In the genomic region with DNA sequence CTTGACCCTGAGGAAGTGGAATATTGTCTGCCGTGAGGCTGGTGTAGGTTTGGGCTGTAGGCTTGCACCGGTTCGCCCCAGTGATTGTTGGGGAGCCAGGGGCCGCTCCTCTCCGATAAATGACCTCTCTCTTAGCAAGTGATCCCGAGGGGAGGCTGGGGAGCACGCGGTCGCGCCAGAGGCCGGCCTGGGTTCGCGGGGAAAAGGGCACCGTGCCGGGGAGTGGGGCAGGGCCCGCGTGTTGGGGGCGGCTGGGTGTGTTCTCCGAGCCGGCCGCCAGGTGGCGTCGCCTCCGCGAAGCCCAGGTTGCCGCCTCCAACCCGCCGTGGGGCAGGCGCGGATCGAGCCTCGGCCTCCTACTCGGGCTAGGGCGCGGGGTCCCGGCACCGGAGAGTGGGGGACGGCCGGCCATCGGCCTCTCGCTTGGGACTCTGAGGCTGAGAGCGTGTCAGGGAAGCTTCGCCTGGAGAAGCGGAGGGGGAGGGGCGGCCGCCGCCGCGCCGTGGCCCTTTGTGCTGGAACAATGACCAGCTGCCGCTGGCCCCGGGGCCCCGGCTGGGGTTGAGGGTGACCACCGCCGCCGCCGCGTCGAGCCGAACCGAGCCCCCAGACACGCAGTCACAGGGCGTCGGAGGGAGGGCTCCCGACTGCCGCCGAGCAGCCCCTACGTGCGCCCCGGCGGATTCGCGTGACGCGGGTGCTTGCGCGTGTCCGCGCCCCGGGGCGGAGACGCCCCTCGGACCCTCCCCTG, we compare ENCODE assay signal across 7 cellular contexts. TPM values are rescaled to one million over a fixed set of nuclear protein-coding genes. Genes with fewer than 3 reads are reported as not detected.
DNase-seq lines count a peak whose midpoint lies in the region; FAIRE-seq and TF ChIP-seq lines count a peak whose summit lies in the region.

No MANE protein-coding gene starts in this region.

- H3K9ac ChIP-seq in kidney (ENCODE audit: low read length in 2 of 2), result peak overlapping the region; percentile 71 to 82

- FAIRE-seq in kidney (lab: Jason Lieb, UNC), result no peak

- H3K27ac ChIP-seq in caudate nucleus (ENCODE audit: low read depth, low read length) (peak overlapping the region; percentile 99), kidney (ENCODE audit: low read depth in 2 of 2, low read length in 2 of 2) (peak overlapping the region; percentile 90 to 99)

- no peaks in the 10 kb centered on the region for H3K9me3 ChIP-seq in kidney (ENCODE audit: control insufficient read depth in 1 of 2, low read length in 2 of 2)

- H3K4me1 ChIP-seq in kidney (ENCODE audit: control insufficient read depth in 1 of 2, insufficient read depth in 1 of 2, low read depth in 1 of 2, low read length in 2 of 2), result peaks cover 8 to 32% of the 10 kb centered on the region in 2 donors

- intact Hi-C loops in kidney (cut with DNase I), result no loop called here

- peak overlapping the region; percentile 84 for H3K4me3 ChIP-seq in HFF-Myc (replicated peaks; ENCODE audit: low read depth, low read length)
- peak overlapping the region; percentile 73 to 85 for H3K4me3 ChIP-seq in kidney (ENCODE audit: low read length in 2 of 2)

- H3K36me3 ChIP-seq in kidney (ENCODE audit: control insufficient read depth in 1 of 2, insufficient read depth in 2 of 2, low read length in 2 of 2), result peaks cover 10 to 13% of the 10 kb centered on the region in 2 donors

- DNase-seq in HFF-Myc (ENCODE audit: extremely low read depth, low read depth) (no peak), NCI-H1092 (lab: John Stamatoyannopoulos, UW) (peak; percentile 30), caudate nucleus (lab: John Stamatoyannopoulos, UW) (peak in 56 of 61 donors; percentile 19 to 89 (median 76)), kidney (peak; percentile 94)
- peak; percentile 55 to 70 (median 63) for DNase-seq in activated CD4-positive, CD25-positive, alpha-beta regulatory T cell (lab: John Stamatoyannopoulos, UW)
- DNase-seq in stimulated activated CD4-positive, alpha-beta T cell treated with anti-CD3 and anti-CD28 coated beads, Interleukin-15, amount 100 ng/mL, for 24 hours, result peak; percentile 84

- TF ChIP-seq CTCF in GM12873 (IDR thresholded peaks at IDR 0.05; ENCODE audit: insufficient read depth, low read depth, low read length, missing control alignments), result peak; percentile 86
- peak; percentile 80 for TF ChIP-seq CTCF in HFF-Myc (IDR thresholded peaks at IDR 0.05; ENCODE audit: low read depth, low read length, missing control alignments)
- TF ChIP-seq CTCF in kidney (IDR thresholded peaks at IDR 0.05; ENCODE audit: borderline replicate concordance, extremely low read depth, insufficient read depth), result peak; percentile 76

RNA-seq across cellular contexts. Expression of a gene that starts 0.4 kb away (rescaled TPM):
- total RNA-seq in kidney, result 54.7 TPM
- 47.3 TPM for polyA plus RNA-seq in kidney (ENCODE audit: insufficient read depth, low read depth, low replicate concordance)

RNA-seq across cellular contexts. Expression of a gene that starts 11.8 kb away (rescaled TPM):
- 8.9 TPM for total RNA-seq in kidney
- polyA plus RNA-seq in kidney (ENCODE audit: insufficient read depth, low read depth, low replicate concordance), result 3.8 TPM

RNA-seq across cellular contexts. Expression of a gene that starts 11.9 kb away (rescaled TPM):
- total RNA-seq in kidney, result 81.5 TPM
- 157 TPM for polyA plus RNA-seq in kidney (ENCODE audit: insufficient read depth, low read depth, low replicate concordance)

RNA-seq across cellular contexts. Expression of a gene that starts 29.9 kb away (rescaled TPM):
- total RNA-seq in kidney, result 6.1 TPM
- polyA plus RNA-seq in kidney (ENCODE audit: insufficient read depth, low read depth, low replicate concordance), result 23.5 TPM

RNA-seq across cellular contexts. Expression of a gene that starts 31.8 kb away (rescaled TPM):
- 1.6 TPM for total RNA-seq in kidney
- 1.9 TPM for polyA plus RNA-seq in kidney (ENCODE audit: insufficient read depth, low read depth, low replicate concordance)
